Comparison of ENCODE assay signal across 28 cellular contexts in genomic region chr17:47707884-47708283, GRCh38. TPM values are rescaled to one million over a fixed set of nuclear protein-coding genes. Genes with fewer than 3 reads are reported as not detected.
A peak's percentile ranks its signal among the peaks of the same experiment; 100 is the strongest.
DNase-seq lines count a peak whose midpoint lies in the region; ATAC-seq, FAIRE-seq and TF ChIP-seq lines count a peak whose summit lies in the region.
"Had no signal": no experiment of that assay in that cellular context is flagged by ENCODE, and none has a peak within 500 bp of the region (broad histone marks: within the 10 kb centered on the region; RNA-seq: fewer than 3 reads in every experiment).

No MANE protein-coding gene starts in this region.

- H2AFZ ChIP-seq in H1 (ENCODE audit: low read length) (no peak overlapping the region), neuronal stem cell (ENCODE audit: low read length) (no peak overlapping the region)

- H4K5ac ChIP-seq in H1 (ENCODE audit: insufficient read length, low read depth, low read length) = no peak overlapping the region

- peaks cover 2% of the 10 kb centered on the region; the same call in 1 of the 2 replicates for H3K23me2 ChIP-seq in H1 (ENCODE audit: low read depth, low read length)

- H3K27me3 Mint-ChIP-seq in HFFc6 (ENCODE audit: insufficient read depth) = peaks cover 15% of the 10 kb centered on the region

- no peak overlapping the region for H3K18ac ChIP-seq in H1 (ENCODE audit: extremely low read depth, low read length)
- H3K18ac ChIP-seq in neuronal stem cell (ENCODE audit: low read length) = no peak overlapping the region

- H3K27me3 ChIP-seq in BLaER1 treated with 17β-estradiol and CSF1 and Interleukin-3, amounts not matched to agents 10 nM and 100 nM = peaks cover 0 to 2% (median 0%) of the 10 kb centered on the region in 11 experiments; a peak in 2 of 22 replicates
- H3K27me3 ChIP-seq in H1 (replicated peaks in 1 of 4; ENCODE audit: control insufficient read depth in 3 of 4, extremely low read depth in 1 of 4, insufficient read depth in 3 of 4, low read length in 3 of 4) = peaks cover 0 to 16% (median 5%) of the 10 kb centered on the region in 4 experiments; a peak in 4 of 7 replicates
- H3K27me3 ChIP-seq in neuronal stem cell (ENCODE audit: control insufficient read depth in 3 of 3, insufficient read depth in 3 of 3, low read depth in 1 of 3, low read length in 3 of 3) = peaks cover 0 to 8% (median 0%) of the 10 kb centered on the region in 3 experiments
- peaks cover 0 to 2% (median 0%) of the 10 kb centered on the region in 3 donors for H3K27me3 ChIP-seq in psoas muscle (ENCODE audit: insufficient read depth in 3 of 3, low read length in 2 of 3)
- H3K27me3 ChIP-seq: pancreas, uterus had no signal

- H3K27ac Mint-ChIP-seq in HFFc6 = no peak overlapping the region
- H3K27ac Mint-ChIP-seq: memory B cell had no signal

- H4K8ac ChIP-seq in H1 (ENCODE audit: extremely low read depth, insufficient read depth, low read length) (no peak overlapping the region), neuronal stem cell (ENCODE audit: low read depth, low read length) (no peak overlapping the region)

- H3K79me2 ChIP-seq in H1 (ENCODE audit: control insufficient read depth in 1 of 2, insufficient read depth in 2 of 2, low read length in 2 of 2) = no peaks in the 10 kb centered on the region

- POLR2A ChIA-PET in H1 (lab: Charles Lee; ENCODE audit: partially characterized antibody) = interaction anchor here (0.7 to 2.0 kb wide), 9 partner anchors 8 to 59 kb away, joined by 3 to 13 read pairs (median 4); partner anchors contain the start of genes KPNB1 and TBKBP1

- intact Hi-C loops in psoas muscle (cut with DNase I) = no loop called here

- no peak overlapping the region for H2BK5ac ChIP-seq in H1 (ENCODE audit: low read depth, low read length)
- peak overlapping the region; percentile 85 for H2BK5ac ChIP-seq in neuronal stem cell (ENCODE audit: low read length)

- 48% methylated on average over 3 of the region's 3 CpGs; no CpG with 5 or more reads in 1 of the 2 experiments for WGBS in H1 (ENCODE audit: extremely low coverage in 1 of 2, insufficient coverage in 1 of 2, insufficient read length in 1 of 2, insufficient replicate concordance in 2 of 2, low coverage in 1 of 2, low lambda C conversion rate in 2 of 2, missing lambda C conversion rate in 1 of 2), 2 experiments
- WGBS in neuronal stem cell (ENCODE audit: extremely low coverage in 2 of 2, insufficient read length in 2 of 2, insufficient replicate concordance in 1 of 2), 2 donors = no CpG with 5 or more reads among the region's 3 CpGs
- 63 to 77% (median 77%) methylated on average over 3 of the region's 3 CpGs for WGBS in psoas muscle, 3 donors

- H4K20me1 ChIP-seq in BLaER1 treated with 17β-estradiol and CSF1 and Interleukin-3, amounts not matched to agents 10 nM and 100 nM = peaks cover 3 to 84% (median 41%) of the 10 kb centered on the region in 11 experiments; a peak in 15 of 22 replicates
- H4K20me1 ChIP-seq in H1 (replicated peaks in 1 of 2; ENCODE audit: control insufficient read depth in 1 of 2, insufficient read depth in 2 of 2, low read length in 2 of 2) = peaks cover 0 to 2% of the 10 kb centered on the region in 2 experiments

- H3K36me3 ChIP-seq in BLaER1 treated with 17β-estradiol and CSF1 and Interleukin-3, amounts not matched to agents 10 nM and 100 nM = peaks cover 24 to 45% (median 33%) of the 10 kb centered on the region in 11 experiments
- H3K36me3 ChIP-seq in H1 (ENCODE audit: control insufficient read depth in 2 of 4, insufficient read depth in 4 of 4, low read length in 3 of 4) (no peaks in the 10 kb centered on the region), neuronal stem cell (replicated peaks in 1 of 2; ENCODE audit: control insufficient read depth in 2 of 2, insufficient read depth in 2 of 2, low read length in 2 of 2) (peaks cover 13 to 25% of the 10 kb centered on the region in 2 donors), psoas muscle (ENCODE audit: insufficient read depth in 1 of 2, low read depth in 1 of 2) (peaks cover 0 to 28% of the 10 kb centered on the region in 2 donors)
- H3K36me3 ChIP-seq: pancreas, uterus had no signal

- CTCF ChIA-PET in H1 (lab: Charles Lee; ENCODE audit: partially characterized antibody) = interaction anchor here (0.9 to 19.8 kb wide), 7 partner anchors 8 to 27 kb away, joined by 3 to 441 read pairs (median 20); partner anchors contain the start of gene TBX21

- H3K4me3 ChIP-seq in BLaER1 treated with 17β-estradiol and CSF1 and Interleukin-3, amounts not matched to agents 10 nM and 100 nM = no peak overlapping the region
- H3K4me3 ChIP-seq in H1 (ENCODE audit: extremely low read depth in 1 of 4, insufficient read depth in 2 of 4, low read depth in 3 of 4, low read length in 4 of 4) = peak overlapping the region in 3 of 4 experiments; percentile 29 to 57 (median 34); a peak in 3 of 8 replicates
- H3K4me3 ChIP-seq in neuronal stem cell (ENCODE audit: low read length in 2 of 2) = peak overlapping the region in 1 of 2 donors; percentile 25
- H3K4me3 ChIP-seq in psoas muscle = no peak overlapping the region
- H3K4me3 ChIP-seq: gastrocnemius medialis had no signal

- TF ChIP-seq RAD21 in H1 (IDR thresholded peaks at IDR 0.05 in 1 of 2, conservative IDR thresholded peaks at IDR 0.05 in 1 of 2; ENCODE audit: low read depth in 2 of 2, low read length in 2 of 2) = no peak

- ATAC-seq in psoas muscle (no peak), left lobe of liver (no peak)
- ATAC-seq: activated CD4-positive, CD25-positive, alpha-beta regulatory T cell treated with anti-CD3 and anti-CD28 coated beads, Interleukin-2, amount 50 U/mL, for 24 hours; activated naive CD4-positive, alpha-beta T cell treated with anti-CD3 and anti-CD28 coated beads, Interleukin-2, amount 50 U/mL, for 72 hours; CD8-positive, alpha-beta T cell; esophagus mucosa; gastrocnemius medialis had no signal

- H3K4me2 ChIP-seq in BLaER1 treated with 17β-estradiol and CSF1 and Interleukin-3, amounts not matched to agents 10 nM and 100 nM = peak overlapping the region; percentile 89 to 100 (median 93)
- H3K4me2 ChIP-seq in H1 (ENCODE audit: insufficient read depth in 1 of 2, low read depth in 2 of 2, low read length in 2 of 2) = peak overlapping the region; percentile 62 to 81; a peak in 3 of 4 replicates
- no peak overlapping the region for H3K4me2 ChIP-seq in neuronal stem cell (ENCODE audit: insufficient read depth, low read length, poor library complexity, severe bottlenecking)

- H3K23ac ChIP-seq in H1 (ENCODE audit: insufficient read length) (no peak overlapping the region), neuronal stem cell (ENCODE audit: low read depth, low read length, poor library complexity) (no peak overlapping the region)

- no peak for FAIRE-seq in H1 (lab: Jason Lieb, UNC)
- FAIRE-seq: pancreas had no signal

- H2AK5ac ChIP-seq in H1 (ENCODE audit: low read depth, low read length) (0 out of 2 replicates have a peak overlapping the region, but pooled peaks have one; percentile 24), neuronal stem cell (ENCODE audit: low read depth, low read length) (no peak overlapping the region)

- H3K4me3 Mint-ChIP-seq in HFFc6 = peak overlapping the region; percentile 37; the same call in 1 of the 2 replicates
- H3K4me3 Mint-ChIP-seq: CD8-positive, alpha-beta T cell; memory B cell had no signal

- H3K4me1 Mint-ChIP-seq in HFFc6 (ENCODE audit: low read depth) = peaks cover 24% of the 10 kb centered on the region

- no peak overlapping the region for H2BK20ac ChIP-seq in H1 (ENCODE audit: low read length)

- H2BK15ac ChIP-seq in H1 (ENCODE audit: low read length) (no peak overlapping the region), neuronal stem cell (ENCODE audit: low read length) (no peak overlapping the region)

- no peaks in the 10 kb centered on the region for H3K9me3 ChIP-seq in BLaER1 treated with 17β-estradiol and CSF1 and Interleukin-3, amounts not matched to agents 10 nM and 100 nM (replicated peaks in 1 of 11)
- no peaks in the 10 kb centered on the region for H3K9me3 ChIP-seq in H1 (ENCODE audit: insufficient read depth in 2 of 2, low read depth in 1 of 2, low read length in 1 of 2)
- no peaks in the 10 kb centered on the region for H3K9me3 ChIP-seq in neuronal stem cell (replicated peaks in 1 of 2; ENCODE audit: control insufficient read depth in 2 of 2, insufficient read depth in 1 of 2, low read depth in 1 of 2, low read length in 2 of 2)
- no peaks in the 10 kb centered on the region for H3K9me3 ChIP-seq in psoas muscle
- H3K9me3 ChIP-seq: gastrocnemius medialis, pancreas, uterus had no signal

- H3K4me1 ChIP-seq in BLaER1 treated with 17β-estradiol and CSF1 and Interleukin-3, amounts not matched to agents 10 nM and 100 nM = peaks cover 74 to 87% (median 83%) of the 10 kb centered on the region in 10 experiments
- H3K4me1 ChIP-seq in H1 (replicated peaks in 1 of 4; ENCODE audit: control insufficient read depth in 3 of 4, insufficient read depth in 4 of 4, low read length in 3 of 4) = peaks cover 0 to 5% (median 3%) of the 10 kb centered on the region in 4 experiments; a peak in 5 of 7 replicates
- H3K4me1 ChIP-seq in neuronal stem cell (ENCODE audit: control insufficient read depth in 2 of 2, insufficient read depth in 1 of 2, low read depth in 1 of 2, low read length in 2 of 2) = peaks cover 3 to 13% of the 10 kb centered on the region in 2 donors
- H3K4me1 ChIP-seq in psoas muscle = peaks cover 19% of the 10 kb centered on the region
- H3K4me1 ChIP-seq: pancreas, uterus had no signal

- H2BK12ac ChIP-seq in H1 (ENCODE audit: low read depth, low read length) (no peak overlapping the region), neuronal stem cell (ENCODE audit: low read length) (no peak overlapping the region)

- no peak overlapping the region for H3K4ac ChIP-seq in H1 (replicated peaks; ENCODE audit: insufficient read length, low read depth, low read length)
- H3K4ac ChIP-seq in neuronal stem cell (ENCODE audit: low read length) = no peak overlapping the region

- no peaks in the 10 kb centered on the region for H3K79me1 ChIP-seq in H1 (ENCODE audit: low read depth, low read length)
- no peaks in the 10 kb centered on the region for H3K79me1 ChIP-seq in neuronal stem cell (ENCODE audit: low read depth, low read length)

- H3K56ac ChIP-seq in H1 (replicated peaks; ENCODE audit: insufficient read length, low read depth, low read length) = no peak overlapping the region

- DNase-seq in HFFc6 (no peak), H1 (ENCODE audit: low read depth in 1 of 2, low spot score in 2 of 2) (no peak), neuronal stem cell (ENCODE audit: low spot score) (no peak), NCI-H1436 treated with DMSO at 0.1 percent for 48 hours (lab: John Stamatoyannopoulos, UW) (no peak), psoas muscle (no peak), left lobe of liver (ENCODE audit: low spot score) (no peak)
- DNase-seq: activated CD8-positive, alpha-beta memory T cell treated with anti-CD3 and anti-CD28 coated beads for 24 hours; activated T-cell treated with anti-CD3 and anti-CD28 coated beads, Interleukin-2, amount 50 U/mL, for 48 hours; CD8-positive, alpha-beta T cell; DMS153; effector memory CD4-positive, alpha-beta T cell; gastrocnemius medialis; NCI-H1930; NCI-H2227 treated with DMSO at 0.1 percent for 48 hours; NCI-H748 treated with DMSO at 0.1 percent for 48 hours; stimulated activated CD4-positive, alpha-beta T cell treated with anti-CD3 and anti-CD28 coated beads, Interleukin-15, amount 100 ng/mL, for 24 hours; stimulated activated CD8-positive, alpha-beta memory T cell treated with anti-CD3 and anti-CD28 coated beads, Interleukin-4, amount 100 ng/mL, for 48 hours had no signal

- 0 out of 2 replicates have a peak, but pooled peaks cover 5% of the 10 kb centered on the region for H3K36me3 Mint-ChIP-seq in HFFc6 (ENCODE audit: low read depth)

- TF ChIP-seq EP300 in H1 (IDR thresholded peaks at IDR 0.05; ENCODE audit: borderline replicate concordance in 1 of 2, low read depth in 2 of 2, low read length in 2 of 2) = no peak

- H4K91ac ChIP-seq in H1 (replicated peaks; ENCODE audit: insufficient read length, low read length) = no peak overlapping the region
- H4K91ac ChIP-seq in neuronal stem cell (ENCODE audit: low read depth, low read length, poor library complexity) = no peak overlapping the region

- no peak for TF ChIP-seq POLR2A in H1 (IDR thresholded peaks at IDR 0.05; ENCODE audit: control extremely low read depth in 1 of 2, low read depth in 2 of 2, low read length in 2 of 2)

- H3K14ac ChIP-seq in H1 (ENCODE audit: insufficient read length) (no peak overlapping the region), neuronal stem cell (ENCODE audit: low read length) (no peak overlapping the region)

- H2BK120ac ChIP-seq in H1 (replicated peaks; ENCODE audit: low read depth, low read length) = no peak overlapping the region
- H2BK120ac ChIP-seq in neuronal stem cell (ENCODE audit: low read depth, low read length) = no peak overlapping the region

- TF ChIP-seq CTCF in HFFc6 (IDR thresholded peaks at IDR 0.05) = no peak
- TF ChIP-seq CTCF in H1 (IDR thresholded peaks at IDR 0.05; ENCODE audit: control extremely low read depth in 1 of 3, insufficient read depth in 1 of 3, low read depth in 1 of 3, low read length in 3 of 3) = no peak
- no peak for TF ChIP-seq CTCF in psoas muscle (IDR thresholded peaks at IDR 0.05)

- no peak overlapping the region for H3K9ac ChIP-seq in BLaER1 treated with 17β-estradiol and CSF1 and Interleukin-3, amounts not matched to agents 10 nM and 100 nM
- H3K9ac ChIP-seq in H1 (replicated peaks in 1 of 4; ENCODE audit: extremely low read depth in 1 of 4, low read depth in 3 of 4, low read length in 3 of 4) (no peak overlapping the region), neuronal stem cell (ENCODE audit: low read depth, low read length, poor library complexity) (no peak overlapping the region)

- no peaks in the 10 kb centered on the region for H3K9me3 Mint-ChIP-seq in HFFc6
- H3K9me3 Mint-ChIP-seq: activated naive CD4-positive, alpha-beta T cell treated with anti-CD3 and anti-CD28 coated beads, Interleukin-2, amount 50 U/mL, for 72 hours; CD8-positive, alpha-beta T cell; memory B cell had no signal

- no peak overlapping the region for H3K27ac ChIP-seq in BLaER1 treated with 17β-estradiol and CSF1 and Interleukin-3, amounts not matched to agents 10 nM and 100 nM
- H3K27ac ChIP-seq in H1 (ENCODE audit: low read depth, low read length) (no peak overlapping the region), neuronal stem cell (replicated peaks; ENCODE audit: low read length) (no peak overlapping the region), psoas muscle (no peak overlapping the region)
- H3K27ac ChIP-seq: gastrocnemius medialis, pancreas had no signal

RNA-seq across cellular contexts. Expression of gene TBKBP1, which starts 13.9 kb away (rescaled TPM):
- 1 to 10 TPM; 6.6 to 8.3 (median 7.7) TPM for total RNA-seq in HFFc6 (2021; fragmentation: NEBNext Ultra II Directional; extraction: Animal tissue kit (Norgen Biotek cat#: 25700))
- total RNA-seq in H1 (2021; fragmentation: NEBNext Ultra II Directional; extraction: Animal tissue kit (Norgen Biotek cat#: 25700)) = 15.1 and 16.7 TPM in 2 replicates
- polyA plus RNA-seq in H1 (2011; rRNA removed) (6.3 and 9.3 TPM in 2 replicates), psoas muscle (10 to 100 TPM in 2 of 3 donors, 1 to 10 TPM in 1; 5.3 to 37.9 (median 27.4) TPM)
- 8.4 TPM for polyA plus RNA-seq in H1 (2011; cell fraction: cytosol; rRNA removed)
- polyA plus RNA-seq in H1 (2011; cell fraction: nucleus; rRNA removed) = 20.6 TPM
- 17.1 to 26.1 TPM (median 23.5 TPM) in 4 replicates for polyA plus RNA-seq in H1 (2012, experiment 1 of 2)
- 21.5 TPM for polyA plus RNA-seq in H1 (2012, experiment 2 of 2)
- polyA plus RNA-seq in H1 (2013, experiment 1 of 2) = 6.6 TPM
- polyA plus RNA-seq in H1 (2013, experiment 2 of 2) = 7.1 TPM
- polyA minus RNA-seq in H1 (2011; rRNA and poly(A)+ RNA removed) = 5.1 and 6.0 TPM in 2 replicates
- polyA minus RNA-seq in H1 (2011; cell fraction: cytosol; rRNA and poly(A)+ RNA removed) = 11.2 TPM
- polyA minus RNA-seq in H1 (2011; cell fraction: nucleus; rRNA and poly(A)+ RNA removed) = 7.2 TPM
- polyA plus RNA-seq in neuronal stem cell (2013, experiment 1 of 2) = 12.8 TPM
- polyA plus RNA-seq in neuronal stem cell (2013, experiment 2 of 2) = 13.4 TPM
- total RNA-seq in psoas muscle (10 to 100 TPM; 14.5 to 20.6 (median 18.9) TPM), left lobe of liver (2.2 TPM)

RNA-seq across cellular contexts. Expression of gene TBX21, which starts 25.2 kb away (rescaled TPM):
- not detected for total RNA-seq in HFFc6 (2021; fragmentation: NEBNext Ultra II Directional; extraction: Animal tissue kit (Norgen Biotek cat#: 25700))
- not detected in 2 replicates for total RNA-seq in H1 (2021; fragmentation: NEBNext Ultra II Directional; extraction: Animal tissue kit (Norgen Biotek cat#: 25700))
- polyA plus RNA-seq in H1 (2011; rRNA removed) = 0.05 TPM in 1 of 2 replicates, not detected in the other
- 0.04 TPM for polyA plus RNA-seq in H1 (2011; cell fraction: cytosol; rRNA removed)
- polyA plus RNA-seq in H1 (2011; cell fraction: nucleus; rRNA removed) = not detected
- polyA plus RNA-seq in H1 (2012, experiment 1 of 2) = not detected in 4 replicates
- polyA plus RNA-seq in H1 (2012, experiment 2 of 2) = not detected
- 0.02 TPM for polyA plus RNA-seq in H1 (2013, experiment 1 of 2)
- polyA plus RNA-seq in H1 (2013, experiment 2 of 2) = 0.02 TPM
- 0.05 TPM in 1 of 2 replicates, not detected in the other for polyA minus RNA-seq in H1 (2011; rRNA and poly(A)+ RNA removed)
- not detected for polyA minus RNA-seq in H1 (2011; cell fraction: cytosol; rRNA and poly(A)+ RNA removed)
- not detected for polyA minus RNA-seq in H1 (2011; cell fraction: nucleus; rRNA and poly(A)+ RNA removed)
- not detected for polyA plus RNA-seq in neuronal stem cell (2013, experiment 1 of 2)
- polyA plus RNA-seq in neuronal stem cell (2013, experiment 2 of 2) = 0.01 TPM
- total RNA-seq in psoas muscle = under 1 TPM; 0.12 to 0.36 (median 0.19) TPM
- polyA plus RNA-seq in psoas muscle = under 1 TPM in 2 of 3 donors, not detected in 1; 0.04 to 0.12 TPM
- 0.38 TPM for total RNA-seq in left lobe of liver
- total RNA-seq: esophagus mucosa, HT1080, kidney epithelial cell, LHCN-M2, myocyte had no signal

RNA-seq across cellular contexts. Expression of gene KPNB1, which starts 58.2 kb away (rescaled TPM):
- total RNA-seq in HFFc6 (2021; fragmentation: NEBNext Ultra II Directional; extraction: Animal tissue kit (Norgen Biotek cat#: 25700)) = 100 to 1,000 TPM; 439 to 580 (median 549) TPM
- 625 and 635 TPM in 2 replicates for total RNA-seq in H1 (2021; fragmentation: NEBNext Ultra II Directional; extraction: Animal tissue kit (Norgen Biotek cat#: 25700))
- polyA plus RNA-seq in H1 (2011; rRNA removed) (142 and 171 TPM in 2 replicates), psoas muscle (100 to 1,000 TPM in 2 of 3 donors, 10 to 100 TPM in 1; 78.0 to 121 (median 120) TPM)
- polyA plus RNA-seq in H1 (2011; cell fraction: cytosol; rRNA removed) = 209 TPM
- polyA plus RNA-seq in H1 (2011; cell fraction: nucleus; rRNA removed) = 433 TPM
- polyA plus RNA-seq in H1 (2012, experiment 1 of 2) = 357 to 670 TPM (median 408 TPM) in 4 replicates
- 16.3 TPM for polyA plus RNA-seq in H1 (2012, experiment 2 of 2)
- polyA plus RNA-seq in H1 (2013, experiment 1 of 2) = 602 TPM
- 545 TPM for polyA plus RNA-seq in H1 (2013, experiment 2 of 2)
- 512 and 884 TPM in 2 replicates for polyA minus RNA-seq in H1 (2011; rRNA and poly(A)+ RNA removed)
- polyA minus RNA-seq in H1 (2011; cell fraction: cytosol; rRNA and poly(A)+ RNA removed) = 185 TPM
- 342 TPM for polyA minus RNA-seq in H1 (2011; cell fraction: nucleus; rRNA and poly(A)+ RNA removed)
- polyA plus RNA-seq in neuronal stem cell (2013, experiment 1 of 2) = 208 TPM
- polyA plus RNA-seq in neuronal stem cell (2013, experiment 2 of 2) = 239 TPM
- total RNA-seq in psoas muscle (100 to 1,000 TPM; 192 to 323 (median 227) TPM), left lobe of liver (79.3 TPM)

Comparison
In these comparisons a context has a peak if more than half of its experiments do, and no peak if none do; other contexts are left out.
1. H3K4me3 ChIP-seq: peak in H1 (3 of 4); none in BLaER1 treated with 17β-estradiol and CSF1 and Interleukin-3, amounts not matched to agents 10 nM and 100 nM (0 of 10) and psoas muscle (single experiment).